ENCODE assay signal across 8 cellular contexts in genomic region chr18:26655010-26655613, GRCh38.
DNase-seq lines count a peak whose midpoint lies in the region; ATAC-seq and TF ChIP-seq lines count a peak whose summit lies in the region.

No MANE protein-coding gene starts in this region.

- 5% methylated on average over 6 of the region's 6 CpGs for WGBS in hepatocyte (ENCODE audit: low lambda C conversion rate, missing lambda C conversion rate)

- no peaks in the 10 kb centered on the region for H3K9me2 ChIP-seq in hepatocyte (replicated peaks; ENCODE audit: insufficient read depth)

- H3K36me3 Mint-ChIP-seq in activated naive CD8-positive, alpha-beta T cell treated with anti-CD3 and anti-CD28 coated beads, Interleukin-2, amount 50 U/mL, for 24 hours (ENCODE audit: low read depth), result no peaks in the 10 kb centered on the region

- POLR2A ChIA-PET in HEK293 (lab: Yijun Ruan, JAX), result interaction anchor here (0.5 to 1.6 kb wide), 3 partner anchors 38 to 107 kb away, joined by 3 to 5 read pairs (median 3); partner anchors contain the start of gene KCTD1

- TF ChIP-seq CTCF in HEK293 (tag by site-specific recombination; IDR thresholded peaks at IDR 0.05) (no peak), hepatocyte (IDR thresholded peaks at IDR 0.05; ENCODE audit: poor library complexity) (no peak), gastrocnemius medialis (IDR thresholded peaks at IDR 0.05 in 4 of 5, conservative IDR thresholded peaks at IDR 0.05 in 1 of 5) (no peak)

- peaks cover 10% of the 10 kb centered on the region for H3K4me1 Mint-ChIP-seq in activated naive CD8-positive, alpha-beta T cell treated with anti-CD3 and anti-CD28 coated beads, Interleukin-2, amount 50 U/mL, for 24 hours

- peak overlapping the region; percentile 95 for H3K4me2 ChIP-seq in hepatocyte

- H3K27ac ChIP-seq in HEK293 (ENCODE audit: extremely low read depth, low read depth, low read length), result no peak overlapping the region
- peak overlapping the region; percentile 94 for H3K27ac ChIP-seq in hepatocyte
- no peak overlapping the region for H3K27ac ChIP-seq in gastrocnemius medialis

- H3K9me3 Mint-ChIP-seq in activated naive CD8-positive, alpha-beta T cell treated with anti-CD3 and anti-CD28 coated beads, Interleukin-2, amount 50 U/mL, for 24 hours, result no peaks in the 10 kb centered on the region

- no peak overlapping the region for H3K27ac Mint-ChIP-seq in activated naive CD8-positive, alpha-beta T cell treated with anti-CD3 and anti-CD28 coated beads, Interleukin-2, amount 50 U/mL, for 24 hours

- no peaks in the 10 kb centered on the region for H3K79me2 ChIP-seq in hepatocyte

- intact Hi-C loops in gastrocnemius medialis (cut with DNase I; ENCODE audit: low total_unique reads), result loop anchor here (5.0 to 10.0 kb wide), 4 partner anchors 108 to 560 kb away; partner anchors contain the start of genes KCTD1 and SS18

- peak overlapping the region; percentile 86 for H2AFZ ChIP-seq in hepatocyte

- H3K4me1 ChIP-seq in HEK293 (ENCODE audit: control insufficient read depth, insufficient read depth, low read length) (peaks cover 17% of the 10 kb centered on the region), hepatocyte (ENCODE audit: insufficient read depth) (peaks cover 11% of the 10 kb centered on the region), gastrocnemius medialis (peaks cover 13 to 15% of the 10 kb centered on the region in 2 donors)

- H3K9me3 ChIP-seq in HEK293 (ENCODE audit: control insufficient read depth, insufficient read depth, low read depth, low read length) (no peaks in the 10 kb centered on the region), hepatocyte (ENCODE audit: low read depth) (no peaks in the 10 kb centered on the region), gastrocnemius medialis (no peaks in the 10 kb centered on the region)

- in situ Hi-C loops in gastrocnemius medialis (cut with MboI; ENCODE audit: low sequenced_read_pairs in 4 of 4), result loop anchor here in 1 of 4 donors (10.0 kb wide), 2 partner anchors 270 to 350 kb away; no protein-coding TSS in a partner anchor

- DNase-seq in activated naive CD8-positive, alpha-beta T cell treated with anti-CD3 and anti-CD28 coated beads, Interleukin-2, amount 50 U/mL, for 24 hours, result no peak
- peak; percentile 14 for DNase-seq in hepatocyte (ENCODE audit: low spot score)
- DNase-seq in gastrocnemius medialis, result no peak
- no peak for DNase-seq in NCI-H128 (lab: John Stamatoyannopoulos, UW; ENCODE audit: unreplicated experiment)
- DNase-seq in islet precursor cell, result no peak

- ATAC-seq in activated naive CD8-positive, alpha-beta T cell treated with anti-CD3 and anti-CD28 coated beads, Interleukin-2, amount 50 U/mL, for 24 hours, result no peak
- no peak for ATAC-seq in gastrocnemius medialis
- no peak for ATAC-seq in activated CD4-positive, CD25-positive, alpha-beta regulatory T cell treated with anti-CD3 and anti-CD28 coated beads, Interleukin-2, amount 50 U/mL, for 24 hours
- ATAC-seq in GM21786 (IDR thresholded peaks at IDR 0.05; ENCODE audit: unreplicated experiment), result no peak

- CTCF ChIA-PET in HEK293 (lab: Yijun Ruan, JAX), result no interaction called here

- no peaks in the 10 kb centered on the region for H3K36me3 ChIP-seq in HEK293 (ENCODE audit: control insufficient read depth in 2 of 2, insufficient read depth in 1 of 2, low read length in 2 of 2)
- no peaks in the 10 kb centered on the region for H3K36me3 ChIP-seq in hepatocyte (replicated peaks; ENCODE audit: insufficient read depth, low read depth)
- H3K36me3 ChIP-seq in gastrocnemius medialis, result no peaks in the 10 kb centered on the region

- peaks cover 70% of the 10 kb centered on the region for H3K27me3 Mint-ChIP-seq in activated naive CD8-positive, alpha-beta T cell treated with anti-CD3 and anti-CD28 coated beads, Interleukin-2, amount 50 U/mL, for 24 hours

- H3K4me3 ChIP-seq in HEK293 (ENCODE audit: low read depth, low read length) (no peak overlapping the region), hepatocyte (no peak overlapping the region), gastrocnemius medialis (peak overlapping the region; percentile 59 to 88 (median 63))

- TF ChIP-seq POLR2A in gastrocnemius medialis (IDR thresholded peaks at IDR 0.05), result no peak

- peaks cover 57% of the 10 kb centered on the region for H3K27me3 ChIP-seq in hepatocyte
- peaks cover 19 to 45% (median 19%) of the 10 kb centered on the region in 3 donors for H3K27me3 ChIP-seq in gastrocnemius medialis

- peak overlapping the region; percentile 21 for H3K4me3 Mint-ChIP-seq in activated naive CD8-positive, alpha-beta T cell treated with anti-CD3 and anti-CD28 coated beads, Interleukin-2, amount 50 U/mL, for 24 hours

- no peaks in the 10 kb centered on the region for H4K20me1 ChIP-seq in hepatocyte (ENCODE audit: insufficient read depth, poor library complexity, severe bottlenecking)

TF ChIP-seq in HEK293, 187 proteins besides CTCF, POLR2A, EP300 and RAD21 (continues in another document):
- TF ChIP-seq ZNF645 (tag by site-specific recombination; IDR thresholded peaks at IDR 0.05), result no peak
- TF ChIP-seq REST (tag by site-specific recombination; IDR thresholded peaks at IDR 0.05), result no peak
- TF ChIP-seq SP3 (tag by site-specific recombination; IDR thresholded peaks at IDR 0.05), result no peak
- no peak for TF ChIP-seq HIC1 (tag by site-specific recombination; IDR thresholded peaks at IDR 0.05)
- no peak for TF ChIP-seq ZNF585B (tag by site-specific recombination; IDR thresholded peaks at IDR 0.05)
- TF ChIP-seq ZNF335 (tag by site-specific recombination; conservative IDR thresholded peaks at IDR 0.05), result peak; percentile 12; the same call in 1 of the 2 replicates
- TF ChIP-seq ZNF473 (tag by site-specific recombination; IDR thresholded peaks at IDR 0.05), result no peak
- TF ChIP-seq ZSCAN4 (tag by site-specific recombination; IDR thresholded peaks at IDR 0.05), result peak; percentile 76

Comparison
In these comparisons a context has a peak if more than half of its experiments do, and no peak if none do; other contexts are left out.
1. H3K4me3 ChIP-seq: peak in gastrocnemius medialis (4 of 4); none in HEK293 (single experiment) and hepatocyte (single experiment).